20 cellular contexts compared by ENCODE assay signal in the genomic region with DNA sequence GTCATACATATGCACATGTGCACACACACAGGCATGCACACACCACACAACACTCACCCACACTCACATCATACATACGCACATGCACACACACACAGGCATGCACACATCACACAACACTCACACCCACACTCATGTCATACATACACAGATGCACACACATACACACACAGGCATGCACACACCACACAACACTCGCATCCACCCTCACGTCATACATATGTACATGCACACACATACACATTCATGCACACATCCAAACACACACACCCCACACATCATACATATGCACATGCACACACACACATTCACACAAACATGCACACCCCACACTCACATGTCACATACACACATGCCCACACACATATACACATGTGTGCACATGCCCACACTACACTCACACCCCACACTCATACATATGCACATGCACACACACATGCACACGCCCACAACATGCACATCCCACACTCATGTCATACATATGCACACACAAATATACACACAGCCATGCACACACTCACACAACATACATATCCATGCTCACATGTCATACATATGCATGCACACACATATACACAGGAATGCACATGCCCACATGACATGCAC.
A peak's percentile ranks its signal among the peaks of the same experiment; 100 is the strongest.
DNase-seq lines count a peak whose midpoint lies in the region; ATAC-seq, FAIRE-seq and TF ChIP-seq lines count a peak whose summit lies in the region.
"Had no signal": no experiment of that assay in that cellular context is flagged by ENCODE, and none has a peak within 500 bp of the region (broad histone marks: within the 10 kb centered on the region; RNA-seq: fewer than 3 reads in every experiment).

No MANE protein-coding gene starts in this region.

- H3K9me3 ChIP-seq in PC-3 (ENCODE audit: low read length): no peaks in the 10 kb centered on the region
- H3K9me3 ChIP-seq in kidney (ENCODE audit: control insufficient read depth in 1 of 2, low read length in 2 of 2): no peaks in the 10 kb centered on the region
- H3K9me3 ChIP-seq: BE2C had no signal

- peak overlapping the region; percentile 97 for H3K9ac ChIP-seq in PC-3 (ENCODE audit: low read length)
- H3K9ac ChIP-seq in kidney (ENCODE audit: low read length in 2 of 2): no peak overlapping the region
- H3K9ac ChIP-seq: KMS-11 had no signal

- no peaks in the 10 kb centered on the region for H3K79me2 ChIP-seq in PC-3 (ENCODE audit: low read length)

- intact Hi-C loops in PC-3 (cut with micrococcal nuclease): loop anchor here (5.0 kb wide), 2 partner anchors 126 to 144 kb away; no protein-coding TSS in a partner anchor
- intact Hi-C loops in kidney (cut with DNase I): no loop called here
- intact Hi-C loops in sciatic nerve (cut with DNase I): no loop called here

- H3K4me1 ChIP-seq in PC-3 (ENCODE audit: insufficient read depth, low read length): peaks cover 31% of the 10 kb centered on the region
- H3K4me1 ChIP-seq in kidney (ENCODE audit: control insufficient read depth in 1 of 2, insufficient read depth in 1 of 2, low read depth in 1 of 2, low read length in 2 of 2): no peaks in the 10 kb centered on the region
- H3K4me1 ChIP-seq: BE2C had no signal

- no peak for ATAC-seq in PC-3
- ATAC-seq in sciatic nerve: no peak
- no peak for ATAC-seq in GM18870 (IDR thresholded peaks at IDR 0.05; ENCODE audit: unreplicated experiment)

- no peaks in the 10 kb centered on the region for H4K20me1 ChIP-seq in PC-3 (ENCODE audit: low read length)

- no peak overlapping the region for H3K4me3 ChIP-seq in PC-3 (ENCODE audit: low read length)
- H3K4me3 ChIP-seq in kidney (ENCODE audit: low read length in 2 of 2): no peak overlapping the region

- TF ChIP-seq CTCF in PC-3 (conservative IDR thresholded peaks at IDR 0.05; ENCODE audit: low read depth, low read length) (no peak), kidney (IDR thresholded peaks at IDR 0.05; ENCODE audit: borderline replicate concordance, extremely low read depth, insufficient read depth) (no peak)

- H3K27ac ChIP-seq in PC-3 (ENCODE audit: low read length): peak overlapping the region; percentile 100
- H3K27ac ChIP-seq in kidney (ENCODE audit: low read depth in 2 of 2, low read length in 2 of 2): no peak overlapping the region
- H3K27ac ChIP-seq: KMS-11 had no signal

- H3K9me2 ChIP-seq in PC-3 (replicated peaks; ENCODE audit: low read length): no peaks in the 10 kb centered on the region

- H3K36me3 ChIP-seq in PC-3 (ENCODE audit: low read depth, low read length): no peaks in the 10 kb centered on the region
- no peaks in the 10 kb centered on the region for H3K36me3 ChIP-seq in kidney (ENCODE audit: control insufficient read depth in 1 of 2, insufficient read depth in 2 of 2, low read length in 2 of 2)
- H3K36me3 ChIP-seq: BE2C had no signal

- no peak for FAIRE-seq in kidney (lab: Jason Lieb, UNC)
- FAIRE-seq: RCC 7860 had no signal

- peak overlapping the region; percentile 80 for H3K4me2 ChIP-seq in PC-3 (ENCODE audit: low read length)
- H3K4me2 ChIP-seq: KMS-11 had no signal

- peak; percentile 22 for DNase-seq in activated effector memory CD4-positive, alpha-beta T cell treated with anti-CD3 and anti-CD28 coated beads, Interleukin-2, amount 50 U/mL, for 16 hours
- DNase-seq in activated effector memory CD4-positive, alpha-beta T cell treated with Interleukin-2 at 50 U/mL for 16 hours: no peak
- DNase-seq in PC-3 (no peak), kidney (peak; percentile 8), sciatic nerve (ENCODE audit: low spot score) (peak; percentile 6), NCI-H2196 treated with DMSO at 0.1 percent for 48 hours (lab: John Stamatoyannopoulos, UW; ENCODE audit: unreplicated experiment) (no peak), dedifferentiated amniotic fluid mesenchymal stem cell (ENCODE audit: extremely low spot score) (no peak)
- DNase-seq: 8988T, BE2C, EL, H7, NCI-H1092 treated with DMSO at 0.1 percent for 48 hours, NCI-H1694 treated with DMSO at 0.1 percent for 48 hours, NCI-H2107, NCI-H226, NCI-H524 treated with DMSO at 0.1 percent for 48 hours, Right ventricle myocardium superior had no signal

- POLR2A ChIA-PET in PC-3 (lab: Charles Lee; ENCODE audit: unreplicated experiment): no interaction called here

- no peaks in the 10 kb centered on the region for H3K27me3 ChIP-seq in PC-3 (ENCODE audit: low read length)
- H3K27me3 ChIP-seq: BE2C had no signal

- no TSS peak for BruUV-seq in PC-3 (replicated peaks; lab: Mats Ljungman, UMichigan)

- peaks cover 14% of the 10 kb centered on the region for H3F3A ChIP-seq in PC-3 (ENCODE audit: low read length, unreplicated experiment)

- no peak overlapping the region for H2AFZ ChIP-seq in PC-3 (ENCODE audit: low read length)

- CTCF ChIA-PET in PC-3 (lab: Charles Lee): no interaction called here

Comparison
In these comparisons a context has a peak if more than half of its experiments do, and no peak if none do; other contexts are left out.
1. DNase-seq: peak in activated effector memory CD4-positive, alpha-beta T cell treated with anti-CD3 and anti-CD28 coated beads, Interleukin-2, amount 50 U/mL, for 16 hours (single experiment), kidney (single experiment) and sciatic nerve (single experiment); none in activated effector memory CD4-positive, alpha-beta T cell treated with Interleukin-2 at 50 U/mL for 16 hours (single experiment), PC-3 (single experiment), NCI-H2196 treated with DMSO at 0.1 percent for 48 hours (single experiment) and dedifferentiated amniotic fluid mesenchymal stem cell (single experiment).